ENCODE assay signal across 9 cellular contexts in genomic region chr22:25153961-25154685, GRCh38. TPM values are rescaled to one million over a fixed set of nuclear protein-coding genes. Genes with fewer than 3 reads are reported as not detected.
A peak's percentile ranks its signal among the peaks of the same experiment; 100 is the strongest.
DNase-seq lines count a peak whose midpoint lies in the region; ATAC-seq and TF ChIP-seq lines count a peak whose summit lies in the region.
"Had no signal": no experiment of that assay in that cellular context is flagged by ENCODE, and none has a peak within 500 bp of the region (broad histone marks: within the 10 kb centered on the region; RNA-seq: fewer than 3 reads in every experiment).

No MANE protein-coding gene starts in this region.

- ATAC-seq in body of pancreas (peak; percentile 80), right cardiac atrium (peak; percentile 94 to 95), GM18511 (IDR thresholded peaks at IDR 0.05; ENCODE audit: unreplicated experiment) (no peak)

- no peak overlapping the region for H3K27ac Mint-ChIP-seq in activated CD4-positive, alpha-beta T cell treated with anti-CD3 and anti-CD28 coated beads, Interleukin-2, amount 10 ng/mL, durations not matched to agents 7 days and 5 days
- H3K27ac Mint-ChIP-seq: activated naive CD8-positive, alpha-beta T cell treated with anti-CD3 and anti-CD28 coated beads, Interleukin-2, amount 10 ng/mL, durations not matched to agents 7 days and 5 days had no signal

- H3K27ac ChIP-seq in body of pancreas: peak overlapping the region in 3 of 4 donors; percentile 13 to 64 (median 57)
- H3K27ac ChIP-seq in right cardiac atrium (ENCODE audit: low read length): peak overlapping the region; percentile 89
- peak overlapping the region in 16 of 21 experiments; percentile 4 to 74 (median 58) for H3K27ac ChIP-seq in skin epidermis

- H3K4me1 ChIP-seq in body of pancreas (peaks cover 20% of the 10 kb centered on the region), right cardiac atrium (ENCODE audit: control insufficient read depth, insufficient read depth, low read length) (peaks cover 8% of the 10 kb centered on the region)

- intact Hi-C loops in body of pancreas (cut with DNase I): no loop called here
- intact Hi-C loops in right cardiac atrium (cut with DNase I): no loop called here

- WGBS in body of pancreas, 2 donors: 73 to 77% methylated on average over 6 to 8 of the region's 8 CpGs
- 45% methylated on average over 8 of the region's 8 CpGs for WGBS in right cardiac atrium

- no peaks in the 10 kb centered on the region for H3K27me3 Mint-ChIP-seq in activated CD4-positive, alpha-beta T cell treated with anti-CD3 and anti-CD28 coated beads, Interleukin-2, amount 10 ng/mL, durations not matched to agents 7 days and 5 days
- H3K27me3 Mint-ChIP-seq: activated naive CD8-positive, alpha-beta T cell treated with anti-CD3 and anti-CD28 coated beads, Interleukin-2, amount 10 ng/mL, durations not matched to agents 7 days and 5 days had no signal

- no peak for TF ChIP-seq POLR2A in body of pancreas (IDR thresholded peaks at IDR 0.05)

- H3K4me1 Mint-ChIP-seq in activated CD4-positive, alpha-beta T cell treated with anti-CD3 and anti-CD28 coated beads, Interleukin-2, amount 10 ng/mL, durations not matched to agents 7 days and 5 days: no peaks in the 10 kb centered on the region
- H3K4me1 Mint-ChIP-seq: activated naive CD8-positive, alpha-beta T cell treated with anti-CD3 and anti-CD28 coated beads, Interleukin-2, amount 10 ng/mL, durations not matched to agents 7 days and 5 days had no signal

- H3K27me3 ChIP-seq in body of pancreas (no peaks in the 10 kb centered on the region), right cardiac atrium (ENCODE audit: control insufficient read depth, insufficient read depth) (no peaks in the 10 kb centered on the region)

- CTCF ChIA-PET in activated CD4-positive, alpha-beta T cell treated with anti-CD3 and anti-CD28 coated beads, Interleukin-2, amount 10 ng/mL, durations not matched to agents 7 days and 5 days (lab: Charles Lee): interaction anchor here (1.1 kb wide), 1 partner anchor 48 kb away, joined by 3 read pairs; no protein-coding TSS in a partner anchor

- no peaks in the 10 kb centered on the region for H3K9me3 Mint-ChIP-seq in activated CD4-positive, alpha-beta T cell treated with anti-CD3 and anti-CD28 coated beads, Interleukin-2, amount 10 ng/mL, durations not matched to agents 7 days and 5 days
- H3K9me3 Mint-ChIP-seq: activated naive CD8-positive, alpha-beta T cell treated with anti-CD3 and anti-CD28 coated beads, Interleukin-2, amount 10 ng/mL, durations not matched to agents 7 days and 5 days had no signal

- DNase-seq in HUDEP-2 (lab: John Stamatoyannopoulos, UW; ENCODE audit: unreplicated experiment in 76 of 76) (peak in 73 of 76 experiments; percentile 15 to 85 (median 65)), body of pancreas (peak; percentile 41 to 76 (median 69)), right cardiac atrium (peak; percentile 73 to 85 (median 78)), SHP77 (lab: John Stamatoyannopoulos, UW) (no peak)
- no peak for DNase-seq in activated CD4-positive, alpha-beta T cell treated with anti-CD3 and anti-CD28 coated beads, Interleukin-2, amount 10 ng/mL, durations not matched to agents 7 days and 5 days
- no peak for DNase-seq in stimulated activated CD4-positive, alpha-beta T cell treated with anti-CD3 and anti-CD28 coated beads, Interleukin-15, amount 100 ng/mL, for 24 hours
- DNase-seq: activated naive CD8-positive, alpha-beta T cell treated with anti-CD3 and anti-CD28 coated beads, Interleukin-2, amount 10 ng/mL, durations not matched to agents 7 days and 5 days had no signal

- H3K4me3 Mint-ChIP-seq in activated CD4-positive, alpha-beta T cell treated with anti-CD3 and anti-CD28 coated beads, Interleukin-2, amount 10 ng/mL, durations not matched to agents 7 days and 5 days: no peak overlapping the region
- H3K4me3 Mint-ChIP-seq: activated naive CD8-positive, alpha-beta T cell treated with anti-CD3 and anti-CD28 coated beads, Interleukin-2, amount 10 ng/mL, durations not matched to agents 7 days and 5 days had no signal

- no peaks in the 10 kb centered on the region for H3K36me3 Mint-ChIP-seq in activated CD4-positive, alpha-beta T cell treated with anti-CD3 and anti-CD28 coated beads, Interleukin-2, amount 10 ng/mL, durations not matched to agents 7 days and 5 days (ENCODE audit: low read depth)
- H3K36me3 Mint-ChIP-seq: activated naive CD8-positive, alpha-beta T cell treated with anti-CD3 and anti-CD28 coated beads, Interleukin-2, amount 10 ng/mL, durations not matched to agents 7 days and 5 days had no signal

- TF ChIP-seq CTCF in body of pancreas (IDR thresholded peaks at IDR 0.05): no peak

- POLR2A ChIA-PET in activated CD4-positive, alpha-beta T cell treated with anti-CD3 and anti-CD28 coated beads, Interleukin-2, amount 10 ng/mL, durations not matched to agents 7 days and 5 days (lab: Charles Lee): no interaction called here

- no peak overlapping the region for H3K4me3 ChIP-seq in body of pancreas
- no peak overlapping the region for H3K4me3 ChIP-seq in right cardiac atrium (ENCODE audit: low read length)
- H3K4me3 ChIP-seq in skin epidermis: no peak overlapping the region

- H3K36me3 ChIP-seq in body of pancreas (replicated peaks in 1 of 2; ENCODE audit: insufficient read depth in 1 of 2, low read depth in 2 of 2): no peaks in the 10 kb centered on the region

- H3K9me3 ChIP-seq in body of pancreas: no peaks in the 10 kb centered on the region
- H3K9me3 ChIP-seq in right cardiac atrium (ENCODE audit: control insufficient read depth, low read length): no peaks in the 10 kb centered on the region

RNA-seq across cellular contexts. Expression of gene CRYBB3, which starts 45.5 kb away (rescaled TPM):
- total RNA-seq in body of pancreas (not detected), right cardiac atrium (not detected)
- polyA plus RNA-seq in right cardiac atrium: 0.11 TPM
- under 1 TPM; 0.25 to 0.57 TPM for total RNA-seq in activated CD4-positive, alpha-beta T cell treated with anti-CD3 and anti-CD28 coated beads, Interleukin-2, amount 10 ng/mL, durations not matched to agents 7 days and 5 days

Comparison
In these comparisons a context has a peak if more than half of its experiments do, and no peak if none do; other contexts are left out.
1. DNase-seq: peak in HUDEP-2 (73 of 76), body of pancreas (4 of 4) and right cardiac atrium (3 of 3); none in activated CD4-positive, alpha-beta T cell treated with anti-CD3 and anti-CD28 coated beads, Interleukin-2, amount 10 ng/mL, durations not matched to agents 7 days and 5 days (single experiment), SHP77 (0 of 2) and stimulated activated CD4-positive, alpha-beta T cell treated with anti-CD3 and anti-CD28 coated beads, Interleukin-15, amount 100 ng/mL, for 24 hours (single experiment).
2. Peak in every context shown above with its lines, with median percentiles within 50 percentile points of each other: H3K27ac ChIP-seq.